ENCODE assay signal across 31 cellular contexts in the genomic region with DNA sequence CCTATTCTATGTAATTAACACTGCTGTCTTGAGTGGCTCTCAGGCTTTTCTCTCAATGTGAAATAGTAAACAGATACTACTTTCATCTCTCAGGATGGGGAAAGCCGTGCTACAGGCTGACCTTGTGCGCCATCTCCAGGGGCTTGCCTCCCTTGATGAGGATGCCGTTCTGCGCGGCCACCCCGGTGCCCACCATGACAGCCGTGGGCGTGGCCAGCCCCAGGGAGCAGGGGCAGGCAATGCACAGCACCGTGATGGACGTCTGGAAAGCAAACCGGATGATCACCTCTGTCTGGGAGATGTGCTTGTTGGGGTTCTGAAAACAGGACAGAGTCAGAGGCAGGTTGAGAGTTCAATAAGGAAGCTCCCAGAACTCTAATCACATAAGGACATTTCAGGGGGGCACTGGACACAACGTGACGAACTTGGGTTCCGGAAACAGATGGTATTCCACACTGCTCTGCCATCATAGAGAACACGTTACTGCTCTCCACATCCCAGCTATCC.
"Had no signal": no experiment of that assay in that cellular context is flagged by ENCODE, and none has a peak within 500 bp of the region (broad histone marks: within the 10 kb centered on the region; RNA-seq: fewer than 3 reads in every experiment).

No MANE protein-coding gene starts in this region.

- H3K27me3 Mint-ChIP-seq: activated naive CD8-positive, alpha-beta T cell; activated T-helper 17 cell treated with anti-CD3 and anti-CD28 coated beads, Interleukin-2, amount 50 U/mL, for 72 hours; T-helper 17 cell had no signal

- H3K27ac ChIP-seq: body of pancreas, colonic mucosa, dorsolateral prefrontal cortex, WERI-Rb-1 had no signal

- H3K4me3 ChIP-seq: body of pancreas, colonic mucosa, dorsolateral prefrontal cortex had no signal

- H3K27ac Mint-ChIP-seq: activated B cell treated with CpG ODN at 0.5 μM for 24 hours; activated CD8-positive, alpha-beta T cell treated with anti-CD3 and anti-CD28 coated beads for 36 hours; activated naive CD8-positive, alpha-beta T cell; activated T-helper 17 cell treated with anti-CD3 and anti-CD28 coated beads, Interleukin-2, amount 50 U/mL, for 72 hours; dendritic cell treated with granulocyte-macrophage colony-stimulating factor and Interleukin-4, amounts not matched to agents 40 ng/mL and 50 ng/mL, for 4 days; endodermal cell; T-helper 17 cell; T-helper 2 cell treated with Interferon-gamma antibody and Interleukin-4, amounts not matched to agents 5 μg/mL and 100 μg/mL, for 36 hours had no signal

- H3K4me1 ChIP-seq: body of pancreas, colonic mucosa had no signal

- H3K9me3 Mint-ChIP-seq: activated B cell treated with CpG ODN at 0.5 μM for 24 hours had no signal

- H3K9me3 ChIP-seq: body of pancreas, colonic mucosa had no signal

- DNase-seq: activated B cell treated with CpG ODN at 0.5 μM for 24 hours; activated CD4-positive, alpha-beta T cell treated with anti-CD3 and anti-CD28 coated beads for 48 hours; activated CD4-positive, alpha-beta T cell treated with anti-CD3 and anti-CD28 coated beads, Interleukin-2, amount 50 U/mL, for 1 hour; activated CD4-positive, alpha-beta T cell treated with anti-CD3 and anti-CD28 coated beads, Interleukin-2, amount 50 U/mL, for 48 hours; activated CD8-positive, alpha-beta memory T cell treated with anti-CD3 and anti-CD28 coated beads for 24 hours; activated CD8-positive, alpha-beta T cell treated with anti-CD3 and anti-CD28 coated beads for 36 hours; activated effector memory CD4-positive, alpha-beta T cell treated with Interleukin-2 at 50 U/mL for 16 hours; activated gamma-delta T cell treated with Interleukin-2 at 50 U/mL for 16 hours; activated naive CD4-positive, alpha-beta T cell treated with anti-CD3 and anti-CD28 coated beads, Interleukin-2, amount 50 U/mL, for 16 hours; activated naive CD4-positive, alpha-beta T cell treated with Interleukin-2 at 50 U/mL for 16 hours; activated T-cell treated with anti-CD3 and anti-CD28 coated beads, Interleukin-2, amount 50 U/mL, for 4 hours; amniotic stem cell; anterior cingulate cortex; body of pancreas; central memory CD4-positive, alpha-beta T cell; cerebellar nuclear complex; colonic mucosa; dorsolateral prefrontal cortex; effector memory CD4-positive, alpha-beta T cell; endodermal cell; foreskin fibroblast; head of caudate nucleus; T-helper 17 cell; T1000; WERI-Rb-1 had no signal

- H3K27me3 ChIP-seq: body of pancreas, colonic mucosa, dorsolateral prefrontal cortex had no signal

- H3K4me3 Mint-ChIP-seq: activated B cell treated with CpG ODN at 0.5 μM for 24 hours; activated CD8-positive, alpha-beta T cell treated with anti-CD3 and anti-CD28 coated beads for 36 hours; activated naive CD8-positive, alpha-beta T cell; activated T-cell treated with anti-CD3 and anti-CD28 coated beads, Interleukin-2, amount 50 U/mL, for 4 hours; activated T-helper 17 cell treated with anti-CD3 and anti-CD28 coated beads, Interleukin-2, amount 50 U/mL, for 72 hours; dendritic cell treated with granulocyte-macrophage colony-stimulating factor and Interleukin-4, amounts not matched to agents 40 ng/mL and 50 ng/mL, for 4 days; endodermal cell; T-helper 17 cell; T-helper 2 cell treated with Interferon-gamma antibody and Interleukin-4, amounts not matched to agents 5 μg/mL and 100 μg/mL, for 36 hours had no signal

- H3K36me3 ChIP-seq: colonic mucosa, WERI-Rb-1 had no signal

- ATAC-seq: activated CD4-positive, CD25-positive, alpha-beta regulatory T cell treated with anti-CD3 and anti-CD28 coated beads, Interleukin-2, amount 50 U/mL, for 24 hours; activated CD8-positive, alpha-beta T cell treated with anti-CD3 and anti-CD28 coated beads for 36 hours; activated T-cell treated with anti-CD3 and anti-CD28 coated beads, Interleukin-2, amount 50 U/mL, for 4 hours; activated T-helper 17 cell treated with anti-CD3 and anti-CD28 coated beads, Interleukin-2, amount 50 U/mL, for 72 hours; body of pancreas; esophagus mucosa; T-helper 17 cell had no signal
